In the genomic region with DNA sequence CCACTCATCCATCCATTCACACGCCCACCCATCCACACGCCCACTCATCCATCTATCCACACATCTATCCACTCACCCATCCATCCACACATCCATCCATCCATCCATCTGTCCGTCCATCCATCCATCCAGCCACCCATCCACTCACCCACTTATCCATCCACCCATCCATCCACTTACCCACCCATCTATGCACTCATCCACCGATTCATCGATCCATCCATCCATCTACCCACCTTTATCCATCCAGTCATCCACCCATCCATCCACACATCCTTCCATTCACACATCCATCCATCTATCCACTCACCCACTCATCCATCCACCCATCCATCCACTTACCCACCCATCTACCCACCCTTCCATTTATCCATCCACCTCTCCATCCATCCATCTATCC, we compare ENCODE assay signal across 23 cellular contexts. TPM values are rescaled to one million over a fixed set of nuclear protein-coding genes. Genes with fewer than 3 reads are reported as not detected.
DNase-seq lines count a peak whose midpoint lies in the region; ATAC-seq, FAIRE-seq and TF ChIP-seq lines count a peak whose summit lies in the region.
"Had no signal": no experiment of that assay in that cellular context is flagged by ENCODE, and none has a peak within 500 bp of the region (broad histone marks: within the 10 kb centered on the region; RNA-seq: fewer than 3 reads in every experiment).

No MANE protein-coding gene starts in this region.

- no peak for FAIRE-seq in HepG2 (lab: Jason Lieb, UNC)
- FAIRE-seq: A549, G401.6, GM18507 had no signal

- H3K9me3 Mint-ChIP-seq in chondrocyte (ENCODE audit: low read depth) (peaks cover 21% of the 10 kb centered on the region), neural progenitor cell (peaks cover 35% of the 10 kb centered on the region)

- H3K36me3 ChIP-seq in HepG2 (replicated peaks in 1 of 2; ENCODE audit: control insufficient read depth in 1 of 2, insufficient read depth in 2 of 2, low read length in 2 of 2) (peaks cover 2 to 4% of the 10 kb centered on the region in 2 experiments; a peak in 2 of 5 replicates), right lobe of liver (peaks cover 0 to 3% (median 0%) of the 10 kb centered on the region in 4 donors), spleen (peaks cover 0 to 72% (median 43%) of the 10 kb centered on the region in 6 donors), neural progenitor cell (peaks cover 18% of the 10 kb centered on the region)

- no peak overlapping the region for H3K27ac ChIP-seq in HepG2 (ENCODE audit: extremely low read length, insufficient read depth, low read length)
- H3K27ac ChIP-seq in right lobe of liver: no peak overlapping the region
- no peak overlapping the region for H3K27ac ChIP-seq in spleen
- no peak overlapping the region for H3K27ac ChIP-seq in neural progenitor cell
- H3K27ac ChIP-seq: A549, RWPE1 had no signal

- WGBS in HepG2 (ENCODE audit: low lambda C conversion rate): 92% methylated on average over 5 of the region's 5 CpGs
- WGBS in right lobe of liver (ENCODE audit: insufficient coverage, low coverage, low lambda C conversion rate, missing lambda C conversion rate): 93% methylated on average over 5 of the region's 5 CpGs
- 93 to 97% (median 96%) methylated on average over 5 of the region's 5 CpGs for WGBS in spleen, 5 donors

- no peaks in the 10 kb centered on the region for H3K4me1 Mint-ChIP-seq in chondrocyte (ENCODE audit: low read depth)
- no peaks in the 10 kb centered on the region for H3K4me1 Mint-ChIP-seq in neural progenitor cell

- H3K9ac ChIP-seq in HepG2 (ENCODE audit: insufficient read depth, low read depth, low read length): no peak overlapping the region
- H3K9ac ChIP-seq in neural progenitor cell: no peak overlapping the region
- H3K9ac ChIP-seq: SK-N-SH had no signal

- POLR2A ChIA-PET in HepG2 (lab: Yijun Ruan, JAX): no interaction called here

- TF ChIP-seq RAD21 in HepG2 (CRISPR knock-in tag; IDR thresholded peaks at IDR 0.05): no peak

- CTCF ChIA-PET in HepG2 (lab: Yijun Ruan, JAX; ENCODE audit: low intra/inter-chr PET ratio, low total read pairs): no interaction called here

- peaks cover 37% of the 10 kb centered on the region for H3K36me3 Mint-ChIP-seq in chondrocyte (ENCODE audit: low read depth)
- H3K36me3 Mint-ChIP-seq in neural progenitor cell: peaks cover 57% of the 10 kb centered on the region

- H3K4me1 ChIP-seq in HepG2 (ENCODE audit: insufficient read depth, low read length) (peaks cover 12% of the 10 kb centered on the region), right lobe of liver (no peaks in the 10 kb centered on the region), spleen (no peaks in the 10 kb centered on the region), neural progenitor cell (peaks cover 3% of the 10 kb centered on the region)
- H3K4me1 ChIP-seq: A549, HAP-1 had no signal

- no peaks in the 10 kb centered on the region for H3K27me3 ChIP-seq in HepG2 (ENCODE audit: control insufficient read depth in 1 of 2, insufficient read depth in 2 of 2, low read length in 2 of 2)
- H3K27me3 ChIP-seq in right lobe of liver: no peaks in the 10 kb centered on the region
- H3K27me3 ChIP-seq in spleen (replicated peaks in 1 of 7): no peaks in the 10 kb centered on the region
- no peaks in the 10 kb centered on the region for H3K27me3 ChIP-seq in neural progenitor cell

- in situ Hi-C loops in HepG2 (cut with HindIII; ENCODE audit: extremely low pct_ligation_motif_present, low pct_unique_long_range_greater_than_20kb): no loop called here

- no peaks in the 10 kb centered on the region for H4K20me1 ChIP-seq in HepG2 (ENCODE audit: insufficient read depth, low read length)
- no peaks in the 10 kb centered on the region for H4K20me1 ChIP-seq in neural progenitor cell (ENCODE audit: low read depth)

- H3K4me3 Mint-ChIP-seq in chondrocyte (ENCODE audit: unreplicated experiment) (no peak overlapping the region), neural progenitor cell (no peak overlapping the region)
- H3K4me3 Mint-ChIP-seq: CD4-positive, CD25-positive, alpha-beta regulatory T cell; GM23338; IgD-negative memory B cell had no signal

- no peak for TF ChIP-seq EP300 in HepG2 (IDR thresholded peaks at IDR 0.05; ENCODE audit: low read depth in 2 of 2, low read length in 2 of 2)
- TF ChIP-seq EP300 in HepG2 (CRISPR knock-in tag; IDR thresholded peaks at IDR 0.05; ENCODE audit: borderline replicate concordance): no peak

- no peak for ATAC-seq in HepG2
- no peak for ATAC-seq in right lobe of liver
- ATAC-seq: A549, GM23338 had no signal

- no TSS peak for BruUV-seq in HepG2 (replicated peaks; lab: Mats Ljungman, UMichigan)

- TF ChIP-seq POLR2A in HepG2 (IDR thresholded peaks at IDR 0.05; ENCODE audit: insufficient read depth in 1 of 2, low read depth in 2 of 2, low read length in 2 of 2): no peak
- TF ChIP-seq POLR2A in right lobe of liver (IDR thresholded peaks at IDR 0.05): no peak
- no peak for TF ChIP-seq POLR2A in spleen (IDR thresholded peaks at IDR 0.05)

- H3K4me3 ChIP-seq in HepG2 (replicated peaks in 1 of 3; ENCODE audit: insufficient read depth in 1 of 3, low read depth in 2 of 3, low read length in 3 of 3) (no peak overlapping the region), right lobe of liver (no peak overlapping the region), spleen (no peak overlapping the region), neural progenitor cell (no peak overlapping the region)
- H3K4me3 ChIP-seq: A549, GM23338, HAP-1 had no signal

- H2AFZ ChIP-seq in HepG2 (ENCODE audit: low read length) (no peak overlapping the region), neural progenitor cell (replicated peaks) (no peak overlapping the region)
- H2AFZ ChIP-seq: GM23338 had no signal

- no peak overlapping the region for H3K27ac Mint-ChIP-seq in chondrocyte (ENCODE audit: unreplicated experiment)
- H3K27ac Mint-ChIP-seq in neural progenitor cell: no peak overlapping the region
- H3K27ac Mint-ChIP-seq: CD4-positive, CD25-positive, alpha-beta regulatory T cell; GM23338 had no signal

- H3K79me2 ChIP-seq in HepG2 (ENCODE audit: insufficient read depth, low read length) (no peaks in the 10 kb centered on the region), neural progenitor cell (ENCODE audit: low read depth) (no peaks in the 10 kb centered on the region)

- peaks cover 3% of the 10 kb centered on the region for H3F3A ChIP-seq in neural progenitor cell (ENCODE audit: low read depth)

- no peak overlapping the region for H3K4me2 ChIP-seq in HepG2 (ENCODE audit: low read depth, low read length)
- H3K4me2 ChIP-seq in neural progenitor cell: no peak overlapping the region
- H3K4me2 ChIP-seq: A549, GM23338, SK-N-SH had no signal

- H3K9me3 ChIP-seq in HepG2 (ENCODE audit: low read length): peaks cover 16% of the 10 kb centered on the region; the same call in 1 of the 2 replicates
- no peaks in the 10 kb centered on the region for H3K9me3 ChIP-seq in right lobe of liver
- peaks cover 3 to 28% (median 23%) of the 10 kb centered on the region in 8 donors for H3K9me3 ChIP-seq in spleen
- H3K9me3 ChIP-seq in neural progenitor cell (ENCODE audit: low read depth): no peaks in the 10 kb centered on the region
- H3K9me3 ChIP-seq: SK-N-SH had no signal

- no peak for DNase-seq in HepG2 (ENCODE audit: low spot score)
- no peak for DNase-seq in right lobe of liver
- peak; percentile 6 for DNase-seq in chondrocyte (ENCODE audit: low spot score)
- peak; percentile 1 for DNase-seq in spleen
- DNase-seq in DMS153 (lab: John Stamatoyannopoulos, UW): no peak
- no peak for DNase-seq in DMS53 treated with DMSO at 0.1 percent for 48 hours (lab: John Stamatoyannopoulos, UW; ENCODE audit: unreplicated experiment)
- DNase-seq in neural progenitor cell (ENCODE audit: low spot score): no peak
- DNase-seq: CD4-positive, CD25-positive, alpha-beta regulatory T cell; NCI-H1105; NCI-H2029 treated with DMSO at 0.1 percent for 48 hours; NCI-H226; NCI-H524; NCI-H774; NK-92 treated with Interleukin-12 subunit alpha and Interleukin-12 subunit beta, amount 100 ng/mL, for 24 hours; SIG-M5; SK-N-SH had no signal

- intact Hi-C loops in HepG2 (cut with micrococcal nuclease; ENCODE audit: unreplicated experiment): no loop called here
- intact Hi-C loops in right lobe of liver (cut with DNase I): no loop called here
- intact Hi-C loops in spleen (cut with DNase I; ENCODE audit: low total_unique reads): no loop called here

- TF ChIP-seq CTCF in HepG2 (CRISPR knock-in tag; IDR thresholded peaks at IDR 0.05) (no peak), right lobe of liver (IDR thresholded peaks at IDR 0.05) (no peak), chondrocyte (IDR thresholded peaks at IDR 0.05) (no peak), spleen (IDR thresholded peaks at IDR 0.05 in 8 of 11, conservative IDR thresholded peaks at IDR 0.05 in 3 of 11) (no peak), neural progenitor cell (IDR thresholded peaks at IDR 0.05) (no peak)

- H3K27me3 Mint-ChIP-seq in chondrocyte (ENCODE audit: low read depth): no peaks in the 10 kb centered on the region
- H3K27me3 Mint-ChIP-seq in neural progenitor cell (ENCODE audit: insufficient read depth, low read depth): peaks cover 8% of the 10 kb centered on the region
- H3K27me3 Mint-ChIP-seq: CD4-positive, CD25-positive, alpha-beta regulatory T cell; IgD-negative memory B cell had no signal

RNA-seq across cellular contexts. Expression of gene ASMTL, which starts 28.3 kb away (rescaled TPM):
- total RNA-seq in HepG2 (2016; rRNA removed; fragmentation: Illumina TruSeq; extraction: Trizol) (5.6 and 6.3 TPM in 2 replicates), right lobe of liver (10 to 100 TPM; 12.5 to 27.3 (median 18.6) TPM), chondrocyte (19.6 to 29.0 TPM (median 20.2 TPM) in 3 replicates), spleen (10 to 100 TPM; 21.3 to 35.5 (median 27.9) TPM), neural progenitor cell (ENCODE audit: low replicate concordance) (46.1 and 73.2 TPM in 2 replicates)
- 1.3 and 1.9 TPM in 2 replicates for total RNA-seq in HepG2 (2016; cell fraction: cytosol; rRNA removed; fragmentation: Illumina TruSeq; extraction: Trizol; ENCODE audit: low read depth)
- total RNA-seq in HepG2 (2016; cell fraction: insoluble cytoplasmic fraction; rRNA removed; fragmentation: Illumina TruSeq; extraction: Trizol): 5.5 and 6.1 TPM in 2 replicates
- total RNA-seq in HepG2 (2016; cell fraction: membrane; rRNA removed; fragmentation: Illumina TruSeq; extraction: Trizol): 2.5 and 2.6 TPM in 2 replicates
- total RNA-seq in HepG2 (2016; cell fraction: nucleus; rRNA removed; fragmentation: Illumina TruSeq; extraction: Trizol): 4.9 and 6.4 TPM in 2 replicates
- polyA plus RNA-seq in HepG2 (2011; rRNA removed) (16.3 and 16.4 TPM in 2 replicates), spleen (10 to 100 TPM; 25.0 to 28.8 (median 26.6) TPM)
- 10.6 and 17.6 TPM in 2 replicates for polyA plus RNA-seq in HepG2 (2011; cell fraction: cytosol; rRNA removed)
- polyA plus RNA-seq in HepG2 (2011; cell fraction: nucleus; rRNA removed): 20.1 and 27.5 TPM in 2 replicates
- 11.5 and 12.3 TPM in 2 replicates for polyA plus RNA-seq in HepG2 (2012)
- polyA plus RNA-seq in HepG2 (2016; cell fraction: cytosol; fragmentation: Illumina TruSeq; extraction: Trizol; ENCODE audit: low read depth): 1.6 and 2.0 TPM in 2 replicates
- 10.7 and 11.3 TPM in 2 replicates for polyA plus RNA-seq in HepG2 (2016; cell fraction: insoluble cytoplasmic fraction; fragmentation: Illumina TruSeq; extraction: Trizol; ENCODE audit: low read depth)
- polyA plus RNA-seq in HepG2 (2016; cell fraction: membrane; fragmentation: Illumina TruSeq; extraction: Trizol; ENCODE audit: low read depth): 2.3 and 2.4 TPM in 2 replicates
- polyA plus RNA-seq in HepG2 (2016; cell fraction: nucleus; fragmentation: Illumina TruSeq; extraction: Trizol; ENCODE audit: insufficient read depth, low read depth): 11.5 and 12.7 TPM in 2 replicates
- 9.3 and 19.0 TPM in 2 replicates for polyA minus RNA-seq in HepG2 (2011; rRNA and poly(A)+ RNA removed; ENCODE audit: low replicate concordance)
- polyA minus RNA-seq in HepG2 (2011; cell fraction: cytosol; rRNA and poly(A)+ RNA removed): 10.4 and 11.7 TPM in 2 replicates
- polyA minus RNA-seq in HepG2 (2011; cell fraction: nucleus; rRNA and poly(A)+ RNA removed): 8.6 and 12.7 TPM in 2 replicates

RNA-seq across cellular contexts. Expression of gene SLC25A6, which starts 32.5 kb away (rescaled TPM):
- total RNA-seq in HepG2 (2016; rRNA removed; fragmentation: Illumina TruSeq; extraction: Trizol) (138 and 149 TPM in 2 replicates), right lobe of liver (10 to 100 TPM; 44.3 to 87.8 (median 57.0) TPM), chondrocyte (270 to 332 TPM (median 327 TPM) in 3 replicates), spleen (100 to 1,000 TPM; 255 to 309 (median 297) TPM), neural progenitor cell (ENCODE audit: low replicate concordance) (193 and 487 TPM in 2 replicates)
- total RNA-seq in HepG2 (2016; cell fraction: cytosol; rRNA removed; fragmentation: Illumina TruSeq; extraction: Trizol; ENCODE audit: low read depth): 172 and 192 TPM in 2 replicates
- total RNA-seq in HepG2 (2016; cell fraction: insoluble cytoplasmic fraction; rRNA removed; fragmentation: Illumina TruSeq; extraction: Trizol): 133 and 147 TPM in 2 replicates
- total RNA-seq in HepG2 (2016; cell fraction: membrane; rRNA removed; fragmentation: Illumina TruSeq; extraction: Trizol): 398 and 417 TPM in 2 replicates
- total RNA-seq in HepG2 (2016; cell fraction: nucleus; rRNA removed; fragmentation: Illumina TruSeq; extraction: Trizol): 70.1 and 77.0 TPM in 2 replicates
- polyA plus RNA-seq in HepG2 (2011; rRNA removed) (581 and 646 TPM in 2 replicates), spleen (100 to 1,000 TPM; 396 to 443 (median 425) TPM)
- polyA plus RNA-seq in HepG2 (2011; cell fraction: cytosol; rRNA removed): 843 and 1,123 TPM in 2 replicates
- 370 and 374 TPM in 2 replicates for polyA plus RNA-seq in HepG2 (2011; cell fraction: nucleus; rRNA removed)
- polyA plus RNA-seq in HepG2 (2012): 420 and 577 TPM in 2 replicates
- polyA plus RNA-seq in HepG2 (2016; cell fraction: cytosol; fragmentation: Illumina TruSeq; extraction: Trizol; ENCODE audit: low read depth): 585 and 646 TPM in 2 replicates
- 347 and 418 TPM in 2 replicates for polyA plus RNA-seq in HepG2 (2016; cell fraction: insoluble cytoplasmic fraction; fragmentation: Illumina TruSeq; extraction: Trizol; ENCODE audit: low read depth)
- polyA plus RNA-seq in HepG2 (2016; cell fraction: membrane; fragmentation: Illumina TruSeq; extraction: Trizol; ENCODE audit: low read depth): 997 and 1,138 TPM in 2 replicates
- polyA plus RNA-seq in HepG2 (2016; cell fraction: nucleus; fragmentation: Illumina TruSeq; extraction: Trizol; ENCODE audit: insufficient read depth, low read depth): 257 and 286 TPM in 2 replicates
- polyA minus RNA-seq in HepG2 (2011; rRNA and poly(A)+ RNA removed; ENCODE audit: low replicate concordance): 353 and 783 TPM in 2 replicates
- 413 and 414 TPM in 2 replicates for polyA minus RNA-seq in HepG2 (2011; cell fraction: cytosol; rRNA and poly(A)+ RNA removed)
- polyA minus RNA-seq in HepG2 (2011; cell fraction: nucleus; rRNA and poly(A)+ RNA removed): 151 and 162 TPM in 2 replicates

Comparison
In these comparisons a context has a peak if more than half of its experiments do, and no peak if none do; other contexts are left out.
1. DNase-seq: peak in chondrocyte (single experiment) and spleen (single experiment); none in HepG2 (single experiment), right lobe of liver (0 of 3), DMS153 (single experiment), DMS53 treated with DMSO at 0.1 percent for 48 hours (single experiment) and neural progenitor cell (single experiment).